Comparison of ENCODE assay signal across 8 cellular contexts in genomic region chr7:39951943-39952194, GRCh38. TPM values are rescaled to one million over a fixed set of nuclear protein-coding genes. Genes with fewer than 3 reads are reported as not detected.
DNase-seq lines count a peak whose midpoint lies in the region; ATAC-seq, FAIRE-seq and TF ChIP-seq lines count a peak whose summit lies in the region.

No MANE protein-coding gene starts in this region.

- H3K27me3 ChIP-seq in BLaER1 = no peaks in the 10 kb centered on the region
- no peaks in the 10 kb centered on the region for H3K27me3 ChIP-seq in NT2/D1 (ENCODE audit: insufficient read depth, insufficient read length)
- no peaks in the 10 kb centered on the region for H3K27me3 ChIP-seq in H1 (replicated peaks in 1 of 4; ENCODE audit: control insufficient read depth in 3 of 4, extremely low read depth in 1 of 4, insufficient read depth in 3 of 4, low read length in 3 of 4)
- H3K27me3 ChIP-seq in neural cell (ENCODE audit: insufficient read depth, low read depth, low read length) = no peaks in the 10 kb centered on the region

- H3K79me2 ChIP-seq in H1 (ENCODE audit: control insufficient read depth in 1 of 2, insufficient read depth in 2 of 2, low read length in 2 of 2) (peaks cover 17 to 58% of the 10 kb centered on the region in 2 experiments), neural cell (replicated peaks; ENCODE audit: insufficient read depth, low read length) (peaks cover 53% of the 10 kb centered on the region)

- H4K8ac ChIP-seq in H1 (ENCODE audit: extremely low read depth, insufficient read depth, low read length) = peak overlapping the region; percentile 80; the same call in 1 of the 2 replicates

- no peaks in the 10 kb centered on the region for H3K9me3 ChIP-seq in BLaER1
- H3K9me3 ChIP-seq in NT2/D1 (ENCODE audit: insufficient read depth, low read length) = no peaks in the 10 kb centered on the region
- no peaks in the 10 kb centered on the region for H3K9me3 ChIP-seq in H1 (ENCODE audit: insufficient read depth in 2 of 2, low read depth in 1 of 2, low read length in 1 of 2)
- H3K9me3 ChIP-seq in neural cell (ENCODE audit: low read length) = no peaks in the 10 kb centered on the region

- TF ChIP-seq CTCF in H1 (IDR thresholded peaks at IDR 0.05; ENCODE audit: control extremely low read depth in 1 of 3, insufficient read depth in 1 of 3, low read depth in 1 of 3, low read length in 3 of 3) = no peak
- no peak for TF ChIP-seq CTCF in neural cell (IDR thresholded peaks at IDR 0.05; ENCODE audit: poor library complexity, severe bottlenecking)

- 0 out of 2 replicates have a peak, but pooled peaks cover 3% of the 10 kb centered on the region for H3K79me1 ChIP-seq in H1 (ENCODE audit: low read depth, low read length)

- no peak overlapping the region for H2BK15ac ChIP-seq in H1 (ENCODE audit: low read length)

- no peak overlapping the region for H2BK20ac ChIP-seq in H1 (ENCODE audit: low read length)

- 3% methylated on average over 10 of the region's 10 CpGs; no CpG with 5 or more reads in 1 of the 2 experiments for WGBS in H1 (ENCODE audit: extremely low coverage in 1 of 2, insufficient coverage in 1 of 2, insufficient read length in 1 of 2, insufficient replicate concordance in 2 of 2, low coverage in 1 of 2, low lambda C conversion rate in 2 of 2, missing lambda C conversion rate in 1 of 2), 2 experiments

- no peak overlapping the region for H3K23ac ChIP-seq in H1 (ENCODE audit: insufficient read length)

- H3K4ac ChIP-seq in H1 (replicated peaks; ENCODE audit: insufficient read length, low read depth, low read length) = peak overlapping the region; percentile 97

- POLR2A ChIA-PET in H1 (lab: Charles Lee; ENCODE audit: partially characterized antibody) = interaction anchor here (1.0 to 1.3 kb wide), 2 partner anchors 14 to 26 kb away, joined by 3 read pairs; no protein-coding TSS in a partner anchor

- H3K18ac ChIP-seq in H1 (ENCODE audit: extremely low read depth, low read length) = no peak overlapping the region

- peaks cover 48% of the 10 kb centered on the region for H3K4me1 ChIP-seq in BLaER1
- H3K4me1 ChIP-seq in NT2/D1 (ENCODE audit: insufficient read depth, insufficient read length) = no peaks in the 10 kb centered on the region
- H3K4me1 ChIP-seq in H1 (replicated peaks in 1 of 4; ENCODE audit: control insufficient read depth in 3 of 4, insufficient read depth in 4 of 4, low read length in 3 of 4) = no peaks in the 10 kb centered on the region; a peak in 4 of 7 replicates

- H2BK120ac ChIP-seq in H1 (replicated peaks; ENCODE audit: low read depth, low read length) = no peak overlapping the region

- H2BK5ac ChIP-seq in H1 (ENCODE audit: low read depth, low read length) = peak overlapping the region; percentile 80; the same call in 1 of the 2 replicates

- no peak for ATAC-seq in GM18511 (IDR thresholded peaks at IDR 0.05; ENCODE audit: unreplicated experiment)

- H2AK5ac ChIP-seq in H1 (ENCODE audit: low read depth, low read length) = no peak overlapping the region

- H3K36me3 ChIP-seq in BLaER1 (peaks cover 7% of the 10 kb centered on the region), NT2/D1 (ENCODE audit: insufficient read depth, insufficient read length, low read length) (peaks cover 14% of the 10 kb centered on the region), H1 (ENCODE audit: control insufficient read depth in 2 of 4, insufficient read depth in 4 of 4, low read length in 3 of 4) (no peaks in the 10 kb centered on the region), neural cell (ENCODE audit: insufficient read depth, low read length) (no peaks in the 10 kb centered on the region)

- TF ChIP-seq EP300 in H1 (IDR thresholded peaks at IDR 0.05; ENCODE audit: borderline replicate concordance in 1 of 2, low read depth in 2 of 2, low read length in 2 of 2) (no peak), neural cell (conservative IDR thresholded peaks at IDR 0.05; ENCODE audit: poor library complexity, severe bottlenecking) (no peak)

- H3K56ac ChIP-seq in H1 (replicated peaks; ENCODE audit: insufficient read length, low read depth, low read length) = peak overlapping the region; percentile 64

- no peaks in the 10 kb centered on the region for H3K9me2 ChIP-seq in neural cell (ENCODE audit: insufficient read depth, low read length)

- peaks cover 11% of the 10 kb centered on the region for H3F3A ChIP-seq in neural cell (ENCODE audit: insufficient read depth, low read length, poor library complexity, severe bottlenecking)

- H4K20me1 ChIP-seq in BLaER1 (peaks cover 66% of the 10 kb centered on the region), H1 (replicated peaks in 1 of 2; ENCODE audit: control insufficient read depth in 1 of 2, insufficient read depth in 2 of 2, low read length in 2 of 2) (peaks cover 16 to 21% of the 10 kb centered on the region in 2 experiments), neural cell (ENCODE audit: insufficient read depth) (peaks cover 14% of the 10 kb centered on the region)

- peak overlapping the region; percentile 91 for H3K4me2 ChIP-seq in BLaER1
- H3K4me2 ChIP-seq in H1 (ENCODE audit: insufficient read depth in 1 of 2, low read depth in 2 of 2, low read length in 2 of 2) = peak overlapping the region; percentile 72 to 74
- peak overlapping the region; percentile 79 for H3K4me2 ChIP-seq in neural cell (ENCODE audit: low read length)

- peak overlapping the region; percentile 98 for H3K9ac ChIP-seq in BLaER1
- H3K9ac ChIP-seq in NT2/D1 (ENCODE audit: insufficient read length, low read depth) = peak overlapping the region; percentile 99
- peak overlapping the region; percentile 74 to 89 (median 80) for H3K9ac ChIP-seq in H1 (replicated peaks in 1 of 4; ENCODE audit: extremely low read depth in 1 of 4, low read depth in 3 of 4, low read length in 3 of 4)
- H3K9ac ChIP-seq in neural cell (ENCODE audit: low read length) = peak overlapping the region; percentile 87

- no peak overlapping the region for H2AFZ ChIP-seq in H1 (ENCODE audit: low read length)
- no peak overlapping the region for H2AFZ ChIP-seq in neural cell (ENCODE audit: low read depth, low read length)

- no peak overlapping the region for H2BK12ac ChIP-seq in H1 (ENCODE audit: low read depth, low read length)

- H3K23me2 ChIP-seq in H1 (ENCODE audit: low read depth, low read length) = peaks cover 3% of the 10 kb centered on the region

- CTCF ChIA-PET in H1 (lab: Charles Lee; ENCODE audit: partially characterized antibody) = interaction anchor here (0.8 to 2.5 kb wide), 5 partner anchors 41 to 147 kb away, joined by 3 to 8 read pairs (median 3); no protein-coding TSS in a partner anchor

- no peak overlapping the region for H3K14ac ChIP-seq in H1 (ENCODE audit: insufficient read length)

- H4K5ac ChIP-seq in H1 (ENCODE audit: insufficient read length, low read depth, low read length) = peak overlapping the region; percentile 29

- DNase-seq in NT2/D1 (ENCODE audit: low read depth, low spot score) (no peak), H1 (ENCODE audit: low read depth in 1 of 2, low spot score in 2 of 2) (no peak), RCC 7860 (ENCODE audit: low spot score) (no peak), NCI-H510A (lab: John Stamatoyannopoulos, UW) (no peak), putamen (ENCODE audit: low spot score) (no peak)

- H3K27ac ChIP-seq in BLaER1 (peak overlapping the region; percentile 99), H1 (ENCODE audit: low read depth, low read length) (0 out of 2 replicates have a peak overlapping the region, but pooled peaks have one; percentile 28), neural cell (ENCODE audit: low read length) (peak overlapping the region; percentile 50)

- no peak overlapping the region for H4K91ac ChIP-seq in H1 (replicated peaks; ENCODE audit: insufficient read length, low read length)

- TF ChIP-seq POLR2A in H1 (IDR thresholded peaks at IDR 0.05; ENCODE audit: control extremely low read depth in 1 of 2, low read depth in 2 of 2, low read length in 2 of 2) = no peak

- no peak for TF ChIP-seq RAD21 in H1 (IDR thresholded peaks at IDR 0.05 in 1 of 2, conservative IDR thresholded peaks at IDR 0.05 in 1 of 2; ENCODE audit: low read depth in 2 of 2, low read length in 2 of 2)
- TF ChIP-seq RAD21 in neural cell (conservative IDR thresholded peaks at IDR 0.05) = no peak

- H3K4me3 ChIP-seq in BLaER1 (peak overlapping the region; percentile 99), NT2/D1 (ENCODE audit: insufficient read length, low read depth) (peak overlapping the region; percentile 92), H1 (ENCODE audit: extremely low read depth in 1 of 4, insufficient read depth in 2 of 4, low read depth in 3 of 4, low read length in 4 of 4) (peak overlapping the region; percentile 83 to 91 (median 89)), neural cell (ENCODE audit: low read length) (peak overlapping the region; percentile 85)

- FAIRE-seq in H1 (lab: Jason Lieb, UNC) (no peak), RCC 7860 (lab: Jason Lieb, UNC) (no peak)

TF ChIP-seq in H1, 55 proteins besides CTCF, POLR2A, EP300 and RAD21 (continues in another document):
- TF ChIP-seq NANOG (IDR thresholded peaks at IDR 0.05; ENCODE audit: insufficient read depth, low read depth, low read length, poor library complexity, severe bottlenecking) (no peak), SIX5 (IDR thresholded peaks at IDR 0.05; ENCODE audit: low read depth, low read length) (no peak), CEBPB (IDR thresholded peaks at IDR 0.05; ENCODE audit: low read depth, low read length) (no peak)

RNA-seq across cellular contexts. Expression of gene CDK13, which starts 1.8 kb away (rescaled TPM):
- 46.4 and 49.5 TPM in 2 replicates for total RNA-seq in H1 (2021; fragmentation: NEBNext Ultra II Directional; extraction: Animal tissue kit (Norgen Biotek cat#: 25700))
- polyA plus RNA-seq in H1 (2011; rRNA removed) = 15.5 and 22.6 TPM in 2 replicates
- 22.1 TPM for polyA plus RNA-seq in H1 (2011; cell fraction: cytosol; rRNA removed)
- 26.5 TPM for polyA plus RNA-seq in H1 (2011; cell fraction: nucleus; rRNA removed)
- polyA plus RNA-seq in H1 (2012, experiment 1 of 2) = 25.5 to 34.9 TPM (median 29.9 TPM) in 4 replicates
- 9.1 TPM for polyA plus RNA-seq in H1 (2012, experiment 2 of 2)
- polyA plus RNA-seq in H1 (2013, experiment 1 of 2) = 27.7 TPM
- 22.8 TPM for polyA plus RNA-seq in H1 (2013, experiment 2 of 2)
- polyA minus RNA-seq in H1 (2011; rRNA and poly(A)+ RNA removed) = 76.6 and 90.8 TPM in 2 replicates
- 27.6 TPM for polyA minus RNA-seq in H1 (2011; cell fraction: cytosol; rRNA and poly(A)+ RNA removed)
- 92.3 TPM for polyA minus RNA-seq in H1 (2011; cell fraction: nucleus; rRNA and poly(A)+ RNA removed)
- polyA plus RNA-seq in neural cell = 27.0 and 29.6 TPM in 2 replicates
- polyA minus RNA-seq in neural cell = 144 and 156 TPM in 2 replicates

Comparison
In these comparisons a context has a peak if more than half of its experiments do, and no peak if none do; other contexts are left out.
1. H3K27ac ChIP-seq: peak in every context shown above with its lines; median percentile 99 in BLaER1; 50 in neural cell; 28 in H1.